In the genomic region with DNA sequence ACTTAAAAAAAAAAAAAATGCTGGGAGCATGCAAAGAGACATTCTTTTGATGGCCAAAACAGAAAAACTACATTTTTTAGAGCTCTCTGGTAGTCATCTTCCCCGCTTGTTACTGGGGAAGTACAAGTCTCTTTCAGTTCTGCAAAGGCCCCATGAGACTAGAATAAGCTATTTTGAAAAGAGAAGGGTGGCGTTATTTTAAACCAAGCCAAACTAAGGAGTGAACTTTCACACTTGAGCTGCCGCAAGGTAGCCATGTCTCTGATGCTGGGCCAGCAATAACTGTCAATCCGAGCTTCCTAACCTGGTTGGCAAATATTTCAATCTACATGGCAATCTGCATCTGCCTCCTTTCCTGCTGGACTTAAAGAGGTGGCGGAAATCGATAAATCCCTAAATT, we compare ENCODE assay signal across 1 cellular context.
A peak's percentile ranks its signal among the peaks of the same experiment; 100 is the strongest.
TF ChIP-seq lines count a peak whose summit lies in the region.

No MANE protein-coding gene starts in this region.

TF ChIP-seq in GM12878, 131 proteins besides CTCF, POLR2A, EP300 and RAD21 (continued from another document):
- TF ChIP-seq SPI1 (IDR thresholded peaks at IDR 0.05; ENCODE audit: borderline replicate concordance, insufficient read depth, low read depth, low read length) (peak; percentile 83), YY1 (IDR thresholded peaks at IDR 0.05; ENCODE audit: low read depth, low read length) (peak; percentile 82), NBN (IDR thresholded peaks at IDR 0.05) (peak; percentile 67), MEF2A (IDR thresholded peaks at IDR 0.05; ENCODE audit: insufficient read depth, low read depth, low read length) (peak; percentile 81), FOXM1 (IDR thresholded peaks at IDR 0.05; ENCODE audit: low read depth, low read length) (peak; percentile 69; the same call in 1 of the 2 replicates), MTA2 (IDR thresholded peaks at IDR 0.05; ENCODE audit: low read depth) (peak; percentile 57), DPF2 (IDR thresholded peaks at IDR 0.05) (no peak), GABPA (IDR thresholded peaks at IDR 0.05; ENCODE audit: low read depth) (no peak), NR2C1 (IDR thresholded peaks at IDR 0.05) (peak; percentile 59; the same call in 1 of the 2 replicates), KDM1A (IDR thresholded peaks at IDR 0.05; ENCODE audit: borderline replicate concordance) (no peak), SREBF2 (IDR thresholded peaks at IDR 0.05; ENCODE audit: low read length) (no peak), IKZF2 (IDR thresholded peaks at IDR 0.05) (peak; percentile 16 to 43; a peak in 2 of 4 replicates), MTA3 (IDR thresholded peaks at IDR 0.05; ENCODE audit: borderline replicate concordance, low read length) (no peak), ASH2L (IDR thresholded peaks at IDR 0.05; ENCODE audit: borderline replicate concordance, low read depth) (0 out of 2 replicates have a peak, but pooled peaks have one; percentile 32), IKZF1 (conservative IDR thresholded peaks at IDR 0.05) (peak; percentile 46; the same call in 1 of the 2 replicates), KLF5 (IDR thresholded peaks at IDR 0.05; ENCODE audit: partially characterized antibody) (no peak), ZNF384 (IDR thresholded peaks at IDR 0.05; ENCODE audit: borderline replicate concordance, low read depth, low read length) (0 out of 2 replicates have a peak, but pooled peaks have one; percentile 30), MEF2B (IDR thresholded peaks at IDR 0.05; ENCODE audit: partially characterized antibody, poor library complexity, severe bottlenecking) (peak; percentile 88), NRF1 (conservative IDR thresholded peaks at IDR 0.05; ENCODE audit: low read depth, low read length) (no peak), SIN3A (IDR thresholded peaks at IDR 0.05; ENCODE audit: low read depth, low read length) (no peak), NR2F1 (conservative IDR thresholded peaks at IDR 0.05) (0 out of 2 replicates have a peak, but pooled peaks have one; percentile 21), CBX5 (IDR thresholded peaks at IDR 0.05; ENCODE audit: low read depth) (peak; percentile 67; the same call in 1 of the 2 replicates), TBL1XR1 (IDR thresholded peaks at IDR 0.05; ENCODE audit: low read depth, low read length) (0 out of 2 replicates have a peak, but pooled peaks have one; percentile 32), CBX3 (IDR thresholded peaks at IDR 0.05; ENCODE audit: borderline replicate concordance, low read depth) (no peak)
- TF ChIP-seq, protein P1, sequence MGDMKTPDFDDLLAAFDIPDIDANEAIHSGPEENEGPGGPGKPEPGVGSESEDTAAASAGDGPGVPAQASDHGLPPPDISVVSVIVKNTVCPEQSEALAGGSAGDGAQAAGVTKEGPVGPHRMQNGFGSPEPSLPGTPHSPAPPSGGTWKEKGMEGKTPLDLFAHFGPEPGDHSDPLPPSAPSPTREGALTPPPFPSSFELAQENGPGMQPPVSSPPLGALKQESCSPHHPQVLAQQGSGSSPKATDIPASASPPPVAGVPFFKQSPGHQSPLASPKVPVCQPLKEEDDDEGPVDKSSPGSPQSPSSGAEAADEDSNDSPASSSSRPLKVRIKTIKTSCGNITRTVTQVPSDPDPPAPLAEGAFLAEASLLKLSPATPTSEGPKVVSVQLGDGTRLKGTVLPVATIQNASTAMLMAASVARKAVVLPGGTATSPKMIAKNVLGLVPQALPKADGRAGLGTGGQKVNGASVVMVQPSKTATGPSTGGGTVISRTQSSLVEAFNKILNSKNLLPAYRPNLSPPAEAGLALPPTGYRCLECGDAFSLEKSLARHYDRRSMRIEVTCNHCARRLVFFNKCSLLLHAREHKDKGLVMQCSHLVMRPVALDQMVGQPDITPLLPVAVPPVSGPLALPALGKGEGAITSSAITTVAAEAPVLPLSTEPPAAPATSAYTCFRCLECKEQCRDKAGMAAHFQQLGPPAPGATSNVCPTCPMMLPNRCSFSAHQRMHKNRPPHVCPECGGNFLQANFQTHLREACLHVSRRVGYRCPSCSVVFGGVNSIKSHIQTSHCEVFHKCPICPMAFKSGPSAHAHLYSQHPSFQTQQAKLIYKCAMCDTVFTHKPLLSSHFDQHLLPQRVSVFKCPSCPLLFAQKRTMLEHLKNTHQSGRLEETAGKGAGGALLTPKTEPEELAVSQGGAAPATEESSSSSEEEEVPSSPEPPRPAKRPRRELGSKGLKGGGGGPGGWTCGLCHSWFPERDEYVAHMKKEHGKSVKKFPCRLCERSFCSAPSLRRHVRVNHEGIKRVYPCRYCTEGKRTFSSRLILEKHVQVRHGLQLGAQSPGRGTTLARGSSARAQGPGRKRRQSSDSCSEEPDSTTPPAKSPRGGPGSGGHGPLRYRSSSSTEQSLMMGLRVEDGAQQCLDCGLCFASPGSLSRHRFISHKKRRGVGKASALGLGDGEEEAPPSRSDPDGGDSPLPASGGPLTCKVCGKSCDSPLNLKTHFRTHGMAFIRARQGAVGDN (IDR thresholded peaks at IDR 0.05): peak; percentile 88
- TF ChIP-seq, protein P2, sequence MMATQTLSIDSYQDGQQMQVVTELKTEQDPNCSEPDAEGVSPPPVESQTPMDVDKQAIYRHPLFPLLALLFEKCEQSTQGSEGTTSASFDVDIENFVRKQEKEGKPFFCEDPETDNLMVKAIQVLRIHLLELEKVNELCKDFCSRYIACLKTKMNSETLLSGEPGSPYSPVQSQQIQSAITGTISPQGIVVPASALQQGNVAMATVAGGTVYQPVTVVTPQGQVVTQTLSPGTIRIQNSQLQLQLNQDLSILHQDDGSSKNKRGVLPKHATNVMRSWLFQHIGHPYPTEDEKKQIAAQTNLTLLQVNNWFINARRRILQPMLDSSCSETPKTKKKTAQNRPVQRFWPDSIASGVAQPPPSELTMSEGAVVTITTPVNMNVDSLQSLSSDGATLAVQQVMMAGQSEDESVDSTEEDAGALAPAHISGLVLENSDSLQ (IDR thresholded peaks at IDR 0.05): peak; percentile 59; the same call in 1 of the 2 replicates
- TF ChIP-seq, protein P3, sequence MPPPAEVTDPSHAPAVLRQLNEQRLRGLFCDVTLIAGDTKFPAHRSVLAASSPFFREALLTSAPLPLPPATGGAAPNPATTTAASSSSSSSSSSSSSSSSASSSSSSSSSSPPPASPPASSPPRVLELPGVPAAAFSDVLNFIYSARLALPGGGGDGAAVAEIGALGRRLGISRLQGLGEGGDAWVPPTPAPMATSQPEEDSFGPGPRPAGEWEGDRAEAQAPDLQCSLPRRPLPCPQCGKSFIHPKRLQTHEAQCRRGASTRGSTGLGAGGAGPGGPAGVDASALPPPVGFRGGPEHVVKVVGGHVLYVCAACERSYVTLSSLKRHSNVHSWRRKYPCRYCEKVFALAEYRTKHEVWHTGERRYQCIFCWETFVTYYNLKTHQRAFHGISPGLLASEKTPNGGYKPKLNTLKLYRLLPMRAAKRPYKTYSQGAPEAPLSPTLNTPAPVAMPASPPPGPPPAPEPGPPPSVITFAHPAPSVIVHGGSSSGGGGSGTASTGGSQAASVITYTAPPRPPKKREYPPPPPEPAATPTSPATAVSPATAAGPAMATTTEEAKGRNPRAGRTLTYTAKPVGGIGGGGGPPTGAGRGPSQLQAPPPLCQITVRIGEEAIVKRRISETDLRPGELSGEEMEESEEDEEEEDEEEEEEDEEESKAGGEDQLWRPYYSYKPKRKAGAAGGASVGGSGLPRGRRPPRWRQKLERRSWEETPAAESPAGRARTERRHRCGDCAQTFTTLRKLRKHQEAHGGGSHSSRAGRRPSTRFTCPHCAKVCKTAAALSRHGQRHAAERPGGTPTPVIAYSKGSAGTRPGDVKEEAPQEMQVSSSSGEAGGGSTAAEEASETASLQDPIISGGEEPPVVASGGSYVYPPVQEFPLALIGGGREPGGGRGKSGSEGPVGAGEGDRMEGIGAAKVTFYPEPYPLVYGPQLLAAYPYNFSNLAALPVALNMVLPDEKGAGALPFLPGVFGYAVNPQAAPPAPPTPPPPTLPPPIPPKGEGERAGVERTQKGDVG (CRISPR knock-in tag; IDR thresholded peaks at IDR 0.05): no peak
- TF ChIP-seq, protein P4, sequence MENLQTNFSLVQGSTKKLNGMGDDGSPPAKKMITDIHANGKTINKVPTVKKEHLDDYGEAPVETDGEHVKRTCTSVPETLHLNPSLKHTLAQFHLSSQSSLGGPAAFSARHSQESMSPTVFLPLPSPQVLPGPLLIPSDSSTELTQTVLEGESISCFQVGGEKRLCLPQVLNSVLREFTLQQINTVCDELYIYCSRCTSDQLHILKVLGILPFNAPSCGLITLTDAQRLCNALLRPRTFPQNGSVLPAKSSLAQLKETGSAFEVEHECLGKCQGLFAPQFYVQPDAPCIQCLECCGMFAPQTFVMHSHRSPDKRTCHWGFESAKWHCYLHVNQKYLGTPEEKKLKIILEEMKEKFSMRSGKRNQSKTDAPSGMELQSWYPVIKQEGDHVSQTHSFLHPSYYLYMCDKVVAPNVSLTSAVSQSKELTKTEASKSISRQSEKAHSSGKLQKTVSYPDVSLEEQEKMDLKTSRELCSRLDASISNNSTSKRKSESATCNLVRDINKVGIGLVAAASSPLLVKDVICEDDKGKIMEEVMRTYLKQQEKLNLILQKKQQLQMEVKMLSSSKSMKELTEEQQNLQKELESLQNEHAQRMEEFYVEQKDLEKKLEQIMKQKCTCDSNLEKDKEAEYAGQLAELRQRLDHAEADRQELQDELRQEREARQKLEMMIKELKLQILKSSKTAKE (IDR thresholded peaks at IDR 0.05; ENCODE audit: low read depth, poor library complexity, severe bottlenecking): peak; percentile 53
